8 cellular contexts compared by ENCODE assay signal in genomic region chr3:157204431-157204830, GRCh38. TPM values are rescaled to one million over a fixed set of nuclear protein-coding genes. Genes with fewer than 3 reads are reported as not detected.
DNase-seq lines count a peak whose midpoint lies in the region; ATAC-seq and TF ChIP-seq lines count a peak whose summit lies in the region.

No MANE protein-coding gene starts in this region.

- no peak overlapping the region for H3K4me3 Mint-ChIP-seq in activated CD4-positive, alpha-beta T cell treated with anti-CD3 and anti-CD28 coated beads, Interleukin-2, amount 10 ng/mL, durations not matched to agents 24 days and 14 days

- no peaks in the 10 kb centered on the region for H4K20me1 ChIP-seq in GM23248 (ENCODE audit: insufficient read depth)

- peak overlapping the region; percentile 55 for H3K4me2 ChIP-seq in GM23248 (ENCODE audit: unreplicated experiment)

- ATAC-seq in SK-N-SH treated with all-trans-retinoic acid at 6 μM for 48 hours (peak; percentile 74), HG03175 (IDR thresholded peaks at IDR 0.05; ENCODE audit: unreplicated experiment) (no peak), GM21381 (IDR thresholded peaks at IDR 0.05; ENCODE audit: unreplicated experiment) (no peak), GM21529 (IDR thresholded peaks at IDR 0.05; ENCODE audit: unreplicated experiment) (no peak)

- H3K27ac ChIP-seq in GM23248 = no peak overlapping the region

- no peaks in the 10 kb centered on the region for H3K36me3 ChIP-seq in GM23248 (ENCODE audit: low read depth)

- no peaks in the 10 kb centered on the region for H3K9me3 ChIP-seq in GM23248 (ENCODE audit: low read depth)

- no peak overlapping the region for H3K4me3 ChIP-seq in GM23248

- H3F3A ChIP-seq in GM23248 (ENCODE audit: insufficient read depth) = no peaks in the 10 kb centered on the region

- in situ Hi-C loops in GM23248 (cut with MboI) = loop anchor here (10.0 kb wide), 1 partner anchor 290 kb away; no protein-coding TSS in a partner anchor

- no peaks in the 10 kb centered on the region for H3K9me2 ChIP-seq in GM23248 (ENCODE audit: insufficient read depth)

- intact Hi-C loops in activated CD4-positive, alpha-beta T cell treated with anti-CD3 and anti-CD28 coated beads, Interleukin-2, amount 10 ng/mL, durations not matched to agents 24 days and 14 days (cut with micrococcal nuclease) = loop anchor here (1.0 to 10.0 kb wide), 2 partner anchors 35 to 290 kb away; no protein-coding TSS in a partner anchor

- H3K27me3 Mint-ChIP-seq in activated CD4-positive, alpha-beta T cell treated with anti-CD3 and anti-CD28 coated beads, Interleukin-2, amount 10 ng/mL, durations not matched to agents 24 days and 14 days = peaks cover 1% of the 10 kb centered on the region

- peak; percentile 49 for DNase-seq in A172 (ENCODE audit: low spot score)
- DNase-seq in GM23248 = peak; percentile 72
- peak; percentile 11 for DNase-seq in glomerular visceral epithelial cell (ENCODE audit: extremely low spot score)
- DNase-seq in activated CD4-positive, alpha-beta T cell treated with anti-CD3 and anti-CD28 coated beads, Interleukin-2, amount 10 ng/mL, durations not matched to agents 24 days and 14 days = no peak

- no peaks in the 10 kb centered on the region for H3K36me3 Mint-ChIP-seq in activated CD4-positive, alpha-beta T cell treated with anti-CD3 and anti-CD28 coated beads, Interleukin-2, amount 10 ng/mL, durations not matched to agents 24 days and 14 days (ENCODE audit: low read depth)

- H3K27me3 ChIP-seq in GM23248 (replicated peaks; ENCODE audit: insufficient read depth) = no peaks in the 10 kb centered on the region

- WGBS in GM23248 (ENCODE audit: low coverage in 1 of 2, low lambda C conversion rate in 2 of 2, missing lambda C conversion rate in 2 of 2), 2 experiments = 0 to 4% methylated on average over 1 of the region's 1 CpG

- peak overlapping the region; percentile 52 for H2AFZ ChIP-seq in GM23248

- H3K27ac Mint-ChIP-seq in activated CD4-positive, alpha-beta T cell treated with anti-CD3 and anti-CD28 coated beads, Interleukin-2, amount 10 ng/mL, durations not matched to agents 24 days and 14 days = no peak overlapping the region

- H3K4me1 ChIP-seq in GM23248 (ENCODE audit: insufficient read depth) = peaks cover 13% of the 10 kb centered on the region

- no peak overlapping the region for H3K9ac ChIP-seq in GM23248

- H3K4me1 Mint-ChIP-seq in activated CD4-positive, alpha-beta T cell treated with anti-CD3 and anti-CD28 coated beads, Interleukin-2, amount 10 ng/mL, durations not matched to agents 24 days and 14 days = no peaks in the 10 kb centered on the region

- no peaks in the 10 kb centered on the region for H3K9me3 Mint-ChIP-seq in activated CD4-positive, alpha-beta T cell treated with anti-CD3 and anti-CD28 coated beads, Interleukin-2, amount 10 ng/mL, durations not matched to agents 24 days and 14 days

- no peaks in the 10 kb centered on the region for H3K79me2 ChIP-seq in GM23248 (ENCODE audit: insufficient read depth)

TF ChIP-seq in SK-N-SH treated with all-trans-retinoic acid at 6 μM for 48 hours, 23 proteins besides CTCF, POLR2A, EP300 and RAD21:
- TF ChIP-seq ZNF565 (CRISPR knock-in tag; conservative IDR thresholded peaks at IDR 0.05; ENCODE audit: low read depth) (no peak), GLIS3 (CRISPR knock-in tag; IDR thresholded peaks at IDR 0.05) (no peak), ZFP3 (CRISPR knock-in tag; IDR thresholded peaks at IDR 0.05) (no peak), ISL1 (CRISPR knock-in tag; IDR thresholded peaks at IDR 0.05) (no peak), ZNF8 (CRISPR knock-in tag; IDR thresholded peaks at IDR 0.05) (no peak), TCF4 (CRISPR knock-in tag; IDR thresholded peaks at IDR 0.05; ENCODE audit: borderline replicate concordance) (no peak), ESRRG (CRISPR knock-in tag; IDR thresholded peaks at IDR 0.05) (no peak), ARNTL (CRISPR knock-in tag; IDR thresholded peaks at IDR 0.05; ENCODE audit: borderline replicate concordance, low read depth) (no peak), OSR1 (CRISPR knock-in tag; IDR thresholded peaks at IDR 0.05) (no peak), CREB5 (CRISPR knock-in tag; IDR thresholded peaks at IDR 0.05; ENCODE audit: low read depth) (no peak), CSRNP3 (CRISPR knock-in tag; IDR thresholded peaks at IDR 0.05) (no peak), ZNF70 (CRISPR knock-in tag; IDR thresholded peaks at IDR 0.05) (no peak), ZFP30 (CRISPR knock-in tag; IDR thresholded peaks at IDR 0.05) (no peak), RARB (CRISPR knock-in tag; IDR thresholded peaks at IDR 0.05) (no peak)
- TF ChIP-seq, protein P1, sequence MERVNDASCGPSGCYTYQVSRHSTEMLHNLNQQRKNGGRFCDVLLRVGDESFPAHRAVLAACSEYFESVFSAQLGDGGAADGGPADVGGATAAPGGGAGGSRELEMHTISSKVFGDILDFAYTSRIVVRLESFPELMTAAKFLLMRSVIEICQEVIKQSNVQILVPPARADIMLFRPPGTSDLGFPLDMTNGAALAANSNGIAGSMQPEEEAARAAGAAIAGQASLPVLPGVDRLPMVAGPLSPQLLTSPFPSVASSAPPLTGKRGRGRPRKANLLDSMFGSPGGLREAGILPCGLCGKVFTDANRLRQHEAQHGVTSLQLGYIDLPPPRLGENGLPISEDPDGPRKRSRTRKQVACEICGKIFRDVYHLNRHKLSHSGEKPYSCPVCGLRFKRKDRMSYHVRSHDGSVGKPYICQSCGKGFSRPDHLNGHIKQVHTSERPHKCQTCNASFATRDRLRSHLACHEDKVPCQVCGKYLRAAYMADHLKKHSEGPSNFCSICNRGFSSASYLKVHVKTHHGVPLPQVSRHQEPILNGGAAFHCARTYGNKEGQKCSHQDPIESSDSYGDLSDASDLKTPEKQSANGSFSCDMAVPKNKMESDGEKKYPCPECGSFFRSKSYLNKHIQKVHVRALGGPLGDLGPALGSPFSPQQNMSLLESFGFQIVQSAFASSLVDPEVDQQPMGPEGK (CRISPR knock-in tag; IDR thresholded peaks at IDR 0.05; ENCODE audit: borderline replicate concordance) = no peak

RNA-seq across cellular contexts. Expression of gene CCNL1, which starts 44.5 kb away (rescaled TPM):
- 69.1 and 75.0 TPM in 2 replicates for total RNA-seq in A172 (2014; rRNA removed; shearing (Covaris generic))
- 88.9 and 97.7 TPM in 2 replicates for total RNA-seq in GM23248 (2014; rRNA removed; shearing (Covaris generic))
- polyA plus RNA-seq in GM23248 (2016; fragmentation: Nextera tagmentation; extraction: Ambion mirVana) = 58.6 and 77.5 TPM in 2 replicates
- 171 and 172 TPM in 2 replicates for total RNA-seq in activated CD4-positive, alpha-beta T cell treated with anti-CD3 and anti-CD28 coated beads, Interleukin-2, amount 10 ng/mL, durations not matched to agents 24 days and 14 days
